In genomic region chr7:152402384-152403250, GRCh38 we compare ENCODE assay signal across 17 cellular contexts. TPM values are rescaled to one million over a fixed set of nuclear protein-coding genes. Genes with fewer than 3 reads are reported as not detected.
DNase-seq lines count a peak whose midpoint lies in the region; ATAC-seq and TF ChIP-seq lines count a peak whose summit lies in the region.
"Had no signal": no experiment of that assay in that cellular context is flagged by ENCODE, and none has a peak within 500 bp of the region (broad histone marks: within the 10 kb centered on the region; RNA-seq: fewer than 3 reads in every experiment).

No MANE protein-coding gene starts in this region.

- H3K36me3 ChIP-seq in lower lobe of right lung = no peaks in the 10 kb centered on the region
- H3K36me3 ChIP-seq: ascending aorta, left lung, MG63, suprapubic skin had no signal

- peak; percentile 59 for DNase-seq in LHCN-M2 (ENCODE audit: low read depth)
- DNase-seq in choroid plexus epithelial cell (ENCODE audit: low read depth) = peak; percentile 57
- no peak for DNase-seq in lower lobe of right lung
- DNase-seq in NCI-H146 (lab: John Stamatoyannopoulos, UW) = no peak
- DNase-seq in activated CD4-positive, alpha-beta memory T cell treated with anti-CD3 and anti-CD28 coated beads, Interleukin-2, amount 10 ng/mL, durations not matched to agents 7 days and 5 days = no peak
- DNase-seq in COLO829 (ENCODE audit: low spot score) = no peak
- DNase-seq: activated T-cell treated with anti-CD3 and anti-CD28 coated beads, Interleukin-2, amount 50 U/mL, for 1 hour; Calu3; effector CD8-positive, alpha-beta T cell; left lung; MG63; NCI-H2171 had no signal

- H3K27ac Mint-ChIP-seq in activated CD4-positive, alpha-beta memory T cell treated with anti-CD3 and anti-CD28 coated beads, Interleukin-2, amount 10 ng/mL, durations not matched to agents 7 days and 5 days = no peak overlapping the region
- H3K27ac Mint-ChIP-seq: nephron had no signal

- intact Hi-C loops in lower lobe of right lung (cut with DNase I) = no loop called here

- H3K4me1 Mint-ChIP-seq in activated CD4-positive, alpha-beta memory T cell treated with anti-CD3 and anti-CD28 coated beads, Interleukin-2, amount 10 ng/mL, durations not matched to agents 7 days and 5 days = no peaks in the 10 kb centered on the region
- H3K4me1 Mint-ChIP-seq: nephron had no signal

- CTCF ChIA-PET in activated CD4-positive, alpha-beta memory T cell treated with anti-CD3 and anti-CD28 coated beads, Interleukin-2, amount 10 ng/mL, durations not matched to agents 7 days and 5 days (lab: Charles Lee) = no interaction called here

- H3K4me3 ChIP-seq in choroid plexus epithelial cell (ENCODE audit: low read depth, low read length) = no peak overlapping the region
- no peak overlapping the region for H3K4me3 ChIP-seq in lower lobe of right lung
- H3K4me3 ChIP-seq: ascending aorta, left lung, MG63, skin epidermis, suprapubic skin had no signal

- ATAC-seq in lower lobe of right lung = peak; percentile 11 to 12
- no peak for ATAC-seq in GM19397 (IDR thresholded peaks at IDR 0.05; ENCODE audit: unreplicated experiment)
- ATAC-seq: left lung had no signal

- no peaks in the 10 kb centered on the region for H3K27me3 ChIP-seq in lower lobe of right lung (ENCODE audit: low read depth)
- H3K27me3 ChIP-seq: ascending aorta, left lung, MG63, suprapubic skin had no signal

- no peak overlapping the region for H3K4me3 Mint-ChIP-seq in activated CD4-positive, alpha-beta memory T cell treated with anti-CD3 and anti-CD28 coated beads, Interleukin-2, amount 10 ng/mL, durations not matched to agents 7 days and 5 days
- H3K4me3 Mint-ChIP-seq: nephron had no signal

- TF ChIP-seq CTCF in choroid plexus epithelial cell (conservative IDR thresholded peaks at IDR 0.05; ENCODE audit: low read depth, low read length) = no peak
- TF ChIP-seq CTCF in lower lobe of right lung (IDR thresholded peaks at IDR 0.05) = no peak

- no peak overlapping the region for H3K27ac ChIP-seq in lower lobe of right lung
- H3K27ac ChIP-seq: ascending aorta, left lung, skin epidermis, suprapubic skin had no signal

- H3K9me3 ChIP-seq in lower lobe of right lung = peaks cover 6% of the 10 kb centered on the region
- H3K9me3 ChIP-seq: ascending aorta, MG63 had no signal

- no peaks in the 10 kb centered on the region for H3K27me3 Mint-ChIP-seq in activated CD4-positive, alpha-beta memory T cell treated with anti-CD3 and anti-CD28 coated beads, Interleukin-2, amount 10 ng/mL, durations not matched to agents 7 days and 5 days

- H3K9me3 Mint-ChIP-seq in activated CD4-positive, alpha-beta memory T cell treated with anti-CD3 and anti-CD28 coated beads, Interleukin-2, amount 10 ng/mL, durations not matched to agents 7 days and 5 days = peaks cover 22% of the 10 kb centered on the region

- POLR2A ChIA-PET in activated CD4-positive, alpha-beta memory T cell treated with anti-CD3 and anti-CD28 coated beads, Interleukin-2, amount 10 ng/mL, durations not matched to agents 7 days and 5 days (lab: Charles Lee) = no interaction called here

- H3K4me1 ChIP-seq in lower lobe of right lung = no peaks in the 10 kb centered on the region
- H3K4me1 ChIP-seq: ascending aorta, left lung, suprapubic skin had no signal

- H3K36me3 Mint-ChIP-seq in activated CD4-positive, alpha-beta memory T cell treated with anti-CD3 and anti-CD28 coated beads, Interleukin-2, amount 10 ng/mL, durations not matched to agents 7 days and 5 days (ENCODE audit: low read depth) = peaks cover 11% of the 10 kb centered on the region

RNA-seq across cellular contexts. Expression of gene KMT2C, which starts 33.2 kb away (rescaled TPM):
- 21.6 and 24.5 TPM in 2 replicates for total RNA-seq in LHCN-M2 (2014; rRNA removed)
- 7.1 TPM for polyA plus RNA-seq in LHCN-M2 (2012)
- total RNA-seq in lower lobe of right lung = 101 TPM
- 10 to 100 TPM; 58.9 to 63.4 TPM for total RNA-seq in activated CD4-positive, alpha-beta memory T cell treated with anti-CD3 and anti-CD28 coated beads, Interleukin-2, amount 10 ng/mL, durations not matched to agents 7 days and 5 days

Comparison
In these comparisons a context has a peak if more than half of its experiments do, and no peak if none do; other contexts are left out.
1. DNase-seq: peak in LHCN-M2 (single experiment) and choroid plexus epithelial cell (single experiment); none in lower lobe of right lung (single experiment), NCI-H146 (single experiment), activated CD4-positive, alpha-beta memory T cell treated with anti-CD3 and anti-CD28 coated beads, Interleukin-2, amount 10 ng/mL, durations not matched to agents 7 days and 5 days (single experiment) and COLO829 (single experiment).